ENCODE assay signal across 8 cellular contexts in genomic region chr19:18612051-18612771, GRCh38. TPM values are rescaled to one million over a fixed set of nuclear protein-coding genes. Genes with fewer than 3 reads are reported as not detected.
DNase-seq lines count a peak whose midpoint lies in the region; ATAC-seq and TF ChIP-seq lines count a peak whose summit lies in the region.

No MANE protein-coding gene starts in this region.

- H3K4me2 ChIP-seq in MM.1S (ENCODE audit: low read depth, low read length): peak overlapping the region; percentile 57

- no peak overlapping the region for H2AFZ ChIP-seq in MM.1S (ENCODE audit: low read length)

- H3K9me3 ChIP-seq in MM.1S (replicated peaks; ENCODE audit: insufficient read depth, low read length): no peaks in the 10 kb centered on the region

- peaks cover 3% of the 10 kb centered on the region for H3K36me3 Mint-ChIP-seq in effector memory CD8-positive, alpha-beta T cell (ENCODE audit: insufficient read depth)
- no peaks in the 10 kb centered on the region for H3K36me3 Mint-ChIP-seq in progenitor cell of endocrine pancreas (ENCODE audit: insufficient read depth)

- ATAC-seq in effector memory CD8-positive, alpha-beta T cell (replicated peaks): no peak
- no peak for ATAC-seq in HG02870 (IDR thresholded peaks at IDR 0.05; ENCODE audit: unreplicated experiment)
- ATAC-seq in HG03139 (IDR thresholded peaks at IDR 0.05; ENCODE audit: unreplicated experiment): no peak

- H3K4me3 ChIP-seq in MM.1S (ENCODE audit: low read length): peak overlapping the region; percentile 29

- H3K4me1 Mint-ChIP-seq in effector memory CD8-positive, alpha-beta T cell (ENCODE audit: low read depth in 2 of 2): peaks cover 20 to 24% of the 10 kb centered on the region in 2 donors
- H3K4me1 Mint-ChIP-seq in progenitor cell of endocrine pancreas (ENCODE audit: low read depth): peaks cover 24% of the 10 kb centered on the region

- peaks cover 76 to 100% of the 10 kb centered on the region in 2 donors for H3K27me3 Mint-ChIP-seq in effector memory CD8-positive, alpha-beta T cell
- H3K27me3 Mint-ChIP-seq in progenitor cell of endocrine pancreas: peaks cover 67% of the 10 kb centered on the region

- H3K27ac ChIP-seq in MM.1S (ENCODE audit: low read length): no peak overlapping the region

- H3F3A ChIP-seq in MM.1S (ENCODE audit: insufficient read depth, low read length): no peaks in the 10 kb centered on the region

- no peaks in the 10 kb centered on the region for H4K20me1 ChIP-seq in MM.1S (ENCODE audit: insufficient read depth, low read length)

- no peak for TF ChIP-seq CTCF in MM.1S (IDR thresholded peaks at IDR 0.05; ENCODE audit: low read length)
- TF ChIP-seq CTCF in progenitor cell of endocrine pancreas (IDR thresholded peaks at IDR 0.05; ENCODE audit: unreplicated experiment): no peak

- peaks cover 98% of the 10 kb centered on the region for H3K27me3 ChIP-seq in MM.1S (replicated peaks; ENCODE audit: insufficient read depth, low read length)

- H3K9ac ChIP-seq in MM.1S (ENCODE audit: low read length): no peak overlapping the region

- H3K9me2 ChIP-seq in MM.1S (replicated peaks; ENCODE audit: insufficient read depth, low read length): no peaks in the 10 kb centered on the region

- DNase-seq in ELR (ENCODE audit: low read depth) (peak; percentile 23), MM.1S (no peak), progenitor cell of endocrine pancreas (ENCODE audit: low spot score, unreplicated experiment) (no peak), germinal center (ENCODE audit: low spot score) (no peak)
- DNase-seq in effector memory CD8-positive, alpha-beta T cell: no peak
- no peak for DNase-seq in stimulated activated CD4-positive, alpha-beta T cell treated with anti-CD3 and anti-CD28 coated beads, Interleukin-4, amount 100 ng/mL, for 4 hours

- no peak overlapping the region for H3K27ac Mint-ChIP-seq in effector memory CD8-positive, alpha-beta T cell
- H3K27ac Mint-ChIP-seq in progenitor cell of endocrine pancreas: peak overlapping the region; percentile 62

- H3K79me2 ChIP-seq in MM.1S (ENCODE audit: low read length): no peaks in the 10 kb centered on the region

- no peaks in the 10 kb centered on the region for H3K36me3 ChIP-seq in MM.1S (replicated peaks; ENCODE audit: insufficient read depth, low read length)

- H3K4me3 Mint-ChIP-seq in effector memory CD8-positive, alpha-beta T cell: peak overlapping the region; percentile 75 to 77
- H3K4me3 Mint-ChIP-seq in progenitor cell of endocrine pancreas (ENCODE audit: low read depth): peak overlapping the region; percentile 63

- H3K9me3 Mint-ChIP-seq in effector memory CD8-positive, alpha-beta T cell: no peaks in the 10 kb centered on the region
- H3K9me3 Mint-ChIP-seq in progenitor cell of endocrine pancreas (ENCODE audit: low read depth): no peaks in the 10 kb centered on the region

- H3K4me1 ChIP-seq in MM.1S (ENCODE audit: low read length): no peaks in the 10 kb centered on the region

RNA-seq across cellular contexts. Expression of gene TMEM59L, which starts 0.5 kb away (rescaled TPM):
- total RNA-seq in progenitor cell of endocrine pancreas: 5.0 and 6.4 TPM in 2 replicates

RNA-seq across cellular contexts. Expression of gene CRLF1, which starts 5.6 kb away (rescaled TPM):
- total RNA-seq in progenitor cell of endocrine pancreas: 4.4 and 6.0 TPM in 2 replicates

RNA-seq across cellular contexts. Expression of gene REX1BD, which starts 23.6 kb away (rescaled TPM):
- 66.5 and 67.4 TPM in 2 replicates for total RNA-seq in progenitor cell of endocrine pancreas

RNA-seq across cellular contexts. Expression of gene KLHL26, which starts 24.6 kb away (rescaled TPM):
- 11.6 and 12.3 TPM in 2 replicates for total RNA-seq in progenitor cell of endocrine pancreas

RNA-seq across cellular contexts. Expression of gene UBA52, which starts 40.6 kb away (rescaled TPM):
- 951 and 968 TPM in 2 replicates for total RNA-seq in progenitor cell of endocrine pancreas
